ENCODE assay signal across 2 cellular contexts in genomic region chr17:28170771-28171170, GRCh38.
TF ChIP-seq lines count a peak whose summit lies in the region.

No MANE protein-coding gene starts in this region.

TF ChIP-seq in WTC11, 78 proteins besides CTCF, POLR2A, EP300 and RAD21:
- TF ChIP-seq GRHL2 (CRISPR knock-in tag; IDR thresholded peaks at IDR 0.05; ENCODE audit: insufficient replicate concordance, severe bottlenecking) (no peak), ZNF416 (CRISPR knock-in tag; IDR thresholded peaks at IDR 0.05) (no peak), STAT6 (CRISPR knock-in tag; conservative IDR thresholded peaks at IDR 0.05; ENCODE audit: low read depth) (no peak)
- TF ChIP-seq, protein P1, sequence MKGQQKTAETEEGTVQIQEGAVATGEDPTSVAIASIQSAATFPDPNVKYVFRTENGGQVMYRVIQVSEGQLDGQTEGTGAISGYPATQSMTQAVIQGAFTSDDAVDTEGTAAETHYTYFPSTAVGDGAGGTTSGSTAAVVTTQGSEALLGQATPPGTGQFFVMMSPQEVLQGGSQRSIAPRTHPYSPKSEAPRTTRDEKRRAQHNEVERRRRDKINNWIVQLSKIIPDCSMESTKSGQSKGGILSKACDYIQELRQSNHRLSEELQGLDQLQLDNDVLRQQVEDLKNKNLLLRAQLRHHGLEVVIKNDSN (CRISPR knock-in tag; IDR thresholded peaks at IDR 0.05): no peak

TF ChIP-seq in endothelial cell of umbilical vein, 7 proteins besides CTCF, POLR2A, EP300 and RAD21:
- TF ChIP-seq GATA2 (IDR thresholded peaks at IDR 0.05; ENCODE audit: insufficient read depth, insufficient read length, low read depth, low read length) (no peak), FOS (IDR thresholded peaks at IDR 0.05; ENCODE audit: borderline replicate concordance, insufficient read depth, low read length) (no peak)
